In genomic region chr1:168601051-168601450, GRCh38 we compare ENCODE assay signal across 29 cellular contexts. TPM values are rescaled to one million over a fixed set of nuclear protein-coding genes. Genes with fewer than 3 reads are reported as not detected.
"Had no signal": no experiment of that assay in that cellular context is flagged by ENCODE, and none has a peak within 500 bp of the region (broad histone marks: within the 10 kb centered on the region; RNA-seq: fewer than 3 reads in every experiment).

No MANE protein-coding gene starts in this region.

- H3K27ac Mint-ChIP-seq: IgD-negative memory B cell had no signal

- FAIRE-seq: HTR-8/SVneo, K562, RCC 7860 had no signal

- H3K4me3 ChIP-seq: K562, SJSA1, SK-N-MC had no signal

- DNase-seq: Kasumi-1, MV-4-11, NCI-H1048, NCI-H1105, NCI-H1417, NCI-H146, NCI-H1694 treated with DMSO at 0.1 percent for 48 hours, NCI-H1930, NCI-H2081, NCI-H2107, NCI-H2171, NCI-H226, NCI-H446, NCI-H510A, NCI-H524 treated with DMSO at 0.1 percent for 48 hours, NCI-H69, NCI-H774, Right ventricle myocardium superior, RPMI8226, SIG-M5 had no signal

- H3K9me3 ChIP-seq: SJSA1 had no signal

- H3K36me3 Mint-ChIP-seq: IgD-negative memory B cell had no signal

- H3K27me3 ChIP-seq: SJSA1 had no signal

- H3K9me3 Mint-ChIP-seq: IgD-negative memory B cell had no signal

- ATAC-seq: K562 had no signal

- H3K4me1 Mint-ChIP-seq: IgD-negative memory B cell had no signal

- H3K36me3 ChIP-seq: SJSA1 had no signal

- H3K4me3 Mint-ChIP-seq: IgD-negative memory B cell had no signal

- H3K9ac ChIP-seq: KMS-11 had no signal

- H3K27ac ChIP-seq: HL-60, KMS-11, SJSA1, SK-N-MC had no signal

- H3K4me1 ChIP-seq: SJSA1 had no signal

- H3K4me2 ChIP-seq: KMS-11 had no signal

RNA-seq across cellular contexts. Expression of gene XCL1, which starts 24.6 kb away (rescaled TPM):
- total RNA-seq: K562, MCF 10A, SJSA1 had no signal

RNA-seq across cellular contexts. Expression of gene XCL2, which starts 57.3 kb away (rescaled TPM):
- total RNA-seq: K562, MCF 10A, Right ventricle myocardium superior, SJSA1 had no signal
- polyA plus RNA-seq: K562 had no signal
